In the genomic region with DNA sequence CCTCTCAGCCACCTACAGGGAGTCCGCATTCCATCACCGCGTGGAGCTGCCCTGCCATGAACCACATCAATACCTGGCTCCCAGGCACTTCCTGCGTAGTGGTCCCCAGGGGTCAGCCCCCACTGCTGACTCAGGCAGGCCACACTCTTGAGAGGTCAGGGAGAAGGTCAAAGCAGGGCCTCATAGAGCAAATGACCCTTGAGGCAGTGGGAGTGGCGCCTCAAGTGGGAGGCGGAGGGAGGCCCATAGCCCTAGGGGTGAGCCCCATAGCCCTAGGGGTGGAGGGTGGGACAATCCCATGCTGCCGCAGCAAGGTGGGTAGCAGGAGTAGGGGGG, we compare ENCODE assay signal across 2 cellular contexts.
TF ChIP-seq lines count a peak whose summit lies in the region.

No MANE protein-coding gene starts in this region.

TF ChIP-seq in HCT116, 20 proteins besides CTCF, POLR2A, EP300 and RAD21:
- TF ChIP-seq EZH2phosphoT487 (IDR thresholded peaks at IDR 0.05; ENCODE audit: borderline replicate concordance) (no peak), POLR2AphosphoS5 (IDR thresholded peaks at IDR 0.05; ENCODE audit: low read depth, low read length) (no peak), ZFX (IDR thresholded peaks at IDR 0.05) (no peak), EGR1 (IDR thresholded peaks at IDR 0.05; ENCODE audit: low read depth) (no peak), ZNF274 (IDR thresholded peaks at IDR 0.05; ENCODE audit: low read depth, low read length) (no peak), CBX3 (IDR thresholded peaks at IDR 0.05; ENCODE audit: low read depth) (no peak), CEBPB (IDR thresholded peaks at IDR 0.05; ENCODE audit: low read depth) (no peak), TCF7L2 (IDR thresholded peaks at IDR 0.05; ENCODE audit: borderline replicate concordance, extremely low read depth, insufficient read depth, insufficient read length) (no peak), SP1 (IDR thresholded peaks at IDR 0.05; ENCODE audit: low read depth) (no peak)
- TF ChIP-seq, protein P1, sequence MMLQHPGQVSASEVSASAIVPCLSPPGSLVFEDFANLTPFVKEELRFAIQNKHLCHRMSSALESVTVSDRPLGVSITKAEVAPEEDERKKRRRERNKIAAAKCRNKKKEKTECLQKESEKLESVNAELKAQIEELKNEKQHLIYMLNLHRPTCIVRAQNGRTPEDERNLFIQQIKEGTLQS (IDR thresholded peaks at IDR 0.05) = no peak
- TF ChIP-seq, protein P2, sequence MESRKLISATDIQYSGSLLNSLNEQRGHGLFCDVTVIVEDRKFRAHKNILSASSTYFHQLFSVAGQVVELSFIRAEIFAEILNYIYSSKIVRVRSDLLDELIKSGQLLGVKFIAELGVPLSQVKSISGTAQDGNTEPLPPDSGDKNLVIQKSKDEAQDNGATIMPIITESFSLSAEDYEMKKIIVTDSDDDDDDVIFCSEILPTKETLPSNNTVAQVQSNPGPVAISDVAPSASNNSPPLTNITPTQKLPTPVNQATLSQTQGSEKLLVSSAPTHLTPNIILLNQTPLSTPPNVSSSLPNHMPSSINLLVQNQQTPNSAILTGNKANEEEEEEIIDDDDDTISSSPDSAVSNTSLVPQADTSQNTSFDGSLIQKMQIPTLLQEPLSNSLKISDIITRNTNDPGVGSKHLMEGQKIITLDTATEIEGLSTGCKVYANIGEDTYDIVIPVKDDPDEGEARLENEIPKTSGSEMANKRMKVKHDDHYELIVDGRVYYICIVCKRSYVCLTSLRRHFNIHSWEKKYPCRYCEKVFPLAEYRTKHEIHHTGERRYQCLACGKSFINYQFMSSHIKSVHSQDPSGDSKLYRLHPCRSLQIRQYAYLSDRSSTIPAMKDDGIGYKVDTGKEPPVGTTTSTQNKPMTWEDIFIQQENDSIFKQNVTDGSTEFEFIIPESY (IDR thresholded peaks at IDR 0.05; ENCODE audit: extremely low read depth, insufficient replicate concordance, low read length) = no peak
- TF ChIP-seq, protein P3, sequence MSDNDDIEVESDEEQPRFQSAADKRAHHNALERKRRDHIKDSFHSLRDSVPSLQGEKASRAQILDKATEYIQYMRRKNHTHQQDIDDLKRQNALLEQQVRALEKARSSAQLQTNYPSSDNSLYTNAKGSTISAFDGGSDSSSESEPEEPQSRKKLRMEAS (IDR thresholded peaks at IDR 0.05) = no peak

TF ChIP-seq in K562, 482 proteins besides CTCF, POLR2A, EP300 and RAD21:
- TF ChIP-seq RBFOX2 (IDR thresholded peaks at IDR 0.05; ENCODE audit: low read depth, low read length) (peak; percentile 55; the same call in 1 of the 2 replicates), POLR2G (IDR thresholded peaks at IDR 0.05; ENCODE audit: low read depth, low read length) (peak; percentile 40), POLR2AphosphoS2 (IDR thresholded peaks at IDR 0.05; ENCODE audit: low read length) (peak; percentile 69; the same call in 1 of the 2 replicates), FOXM1 (IDR thresholded peaks at IDR 0.05; ENCODE audit: low read depth) (no peak), FOXM1 (CRISPR knock-in tag; IDR thresholded peaks at IDR 0.05; ENCODE audit: low read depth) (0 out of 2 replicates have a peak, but pooled peaks have one; percentile 5), ZBTB7A (IDR thresholded peaks at IDR 0.05; ENCODE audit: borderline replicate concordance, control insufficient read depth, low read depth, low read length) (peak; percentile 82), ESRRA (IDR thresholded peaks at IDR 0.05; ENCODE audit: borderline replicate concordance, low read depth) (peak; percentile 46; the same call in 1 of the 2 replicates), SRSF9 (IDR thresholded peaks at IDR 0.05; ENCODE audit: borderline replicate concordance, low read depth, low read length) (no peak)
- TF ChIP-seq, protein P1 (IDR thresholded peaks at IDR 0.05) = 0 out of 2 replicates have a peak, but pooled peaks have one; percentile 12
- TF ChIP-seq, protein P1 (CRISPR knock-in tag; conservative IDR thresholded peaks at IDR 0.05) = no peak
- TF ChIP-seq, protein P4, sequence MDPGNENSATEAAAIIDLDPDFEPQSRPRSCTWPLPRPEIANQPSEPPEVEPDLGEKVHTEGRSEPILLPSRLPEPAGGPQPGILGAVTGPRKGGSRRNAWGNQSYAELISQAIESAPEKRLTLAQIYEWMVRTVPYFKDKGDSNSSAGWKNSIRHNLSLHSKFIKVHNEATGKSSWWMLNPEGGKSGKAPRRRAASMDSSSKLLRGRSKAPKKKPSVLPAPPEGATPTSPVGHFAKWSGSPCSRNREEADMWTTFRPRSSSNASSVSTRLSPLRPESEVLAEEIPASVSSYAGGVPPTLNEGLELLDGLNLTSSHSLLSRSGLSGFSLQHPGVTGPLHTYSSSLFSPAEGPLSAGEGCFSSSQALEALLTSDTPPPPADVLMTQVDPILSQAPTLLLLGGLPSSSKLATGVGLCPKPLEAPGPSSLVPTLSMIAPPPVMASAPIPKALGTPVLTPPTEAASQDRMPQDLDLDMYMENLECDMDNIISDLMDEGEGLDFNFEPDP (CRISPR knock-in tag; IDR thresholded peaks at IDR 0.05) = no peak
